8 cellular contexts compared by ENCODE assay signal in genomic region chr7:151518105-151518780, GRCh38. TPM values are rescaled to one million over a fixed set of nuclear protein-coding genes. Genes with fewer than 3 reads are reported as not detected.
DNase-seq lines count a peak whose midpoint lies in the region; ATAC-seq and TF ChIP-seq lines count a peak whose summit lies in the region.

No MANE protein-coding gene starts in this region.

- H3K27ac ChIP-seq in adrenal gland: peak overlapping the region; percentile 93 to 100 (median 99)

- peak overlapping the region; percentile 17 to 89 (median 39) for H3K4me3 ChIP-seq in adrenal gland
- peak overlapping the region; percentile 80 for H3K4me3 ChIP-seq in skeletal muscle cell (ENCODE audit: low read depth, low read length)

- no peak for TF ChIP-seq CTCF in adrenal gland (IDR thresholded peaks at IDR 0.05)

- peaks cover 15 to 56% of the 10 kb centered on the region in 2 donors for H3K4me1 ChIP-seq in adrenal gland (replicated peaks in 1 of 2)

- ATAC-seq in HG03354 (IDR thresholded peaks at IDR 0.05; ENCODE audit: poor library complexity, severe bottlenecking, unreplicated experiment) (no peak), GM18907 (IDR thresholded peaks at IDR 0.05; ENCODE audit: unreplicated experiment) (no peak)

- H3K36me3 ChIP-seq in adrenal gland (replicated peaks in 1 of 2): no peaks in the 10 kb centered on the region

- WGBS in adrenal gland, 4 donors: 1 to 5% (median 3%) methylated on average over 27 to 30 of the region's 30 CpGs

- no peaks in the 10 kb centered on the region for H3K9me3 ChIP-seq in adrenal gland (replicated peaks in 1 of 3)

- DNase-seq in NCI-H345 (lab: John Stamatoyannopoulos, UW) (peak; percentile 18), NCI-H345 treated with DMSO at 0.1 percent for 48 hours (lab: John Stamatoyannopoulos, UW; ENCODE audit: unreplicated experiment) (no peak), SW480 (ENCODE audit: low spot score) (peak; percentile 50), adrenal gland (peak; percentile 74 to 89 (median 80)), hepatic stellate cell (ENCODE audit: low spot score) (peak; percentile 28), skeletal muscle cell (ENCODE audit: low read depth) (no peak)

- no peaks in the 10 kb centered on the region for H3K27me3 ChIP-seq in adrenal gland

- TF ChIP-seq POLR2A in adrenal gland (IDR thresholded peaks at IDR 0.05): peak; percentile 18 to 76

- intact Hi-C loops in adrenal gland (cut with DNase I): loop anchor here (10.0 kb wide), 1 partner anchor 53 kb away; no protein-coding TSS in a partner anchor

RNA-seq across cellular contexts. Expression of gene RHEB, which starts 1.5 kb away (rescaled TPM):
- total RNA-seq in adrenal gland: 100 to 1,000 TPM in 6 of 8 donors, 10 to 100 TPM in 2; 83.8 to 177 (median 136) TPM
- polyA plus RNA-seq in adrenal gland: 100 to 1,000 TPM in 2 of 3 donors, 10 to 100 TPM in 1; 66.3 to 309 (median 105) TPM

Comparison
In these comparisons a context has a peak if more than half of its experiments do, and no peak if none do; other contexts are left out.
1. DNase-seq: peak in NCI-H345 (single experiment), SW480 (single experiment), adrenal gland (7 of 7) and hepatic stellate cell (single experiment); none in NCI-H345 treated with DMSO at 0.1 percent for 48 hours (single experiment) and skeletal muscle cell (single experiment).